31 cellular contexts compared by ENCODE assay signal in the genomic region with DNA sequence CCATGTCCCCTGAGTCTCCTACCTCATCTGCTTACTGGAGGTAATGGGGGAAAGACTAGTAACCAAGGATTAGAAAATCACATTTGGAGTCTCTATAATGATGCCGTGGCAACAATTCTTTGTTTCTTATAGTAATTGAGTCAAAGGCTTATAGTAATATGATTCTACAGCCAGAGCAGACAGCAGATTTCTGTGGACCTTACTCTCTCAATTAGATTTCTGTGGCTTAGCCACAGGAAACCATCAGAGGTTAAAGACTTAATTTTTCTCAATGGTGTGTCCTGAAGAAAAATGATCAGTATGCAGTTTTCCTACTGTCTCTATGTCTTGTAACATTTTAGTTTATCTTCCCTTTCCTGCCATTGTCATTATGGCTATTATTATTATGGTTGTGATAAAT. TPM values are rescaled to one million over a fixed set of nuclear protein-coding genes. Genes with fewer than 3 reads are reported as not detected.
DNase-seq lines count a peak whose midpoint lies in the region; ATAC-seq, FAIRE-seq and TF ChIP-seq lines count a peak whose summit lies in the region.
"Had no signal": no experiment of that assay in that cellular context is flagged by ENCODE, and none has a peak within 500 bp of the region (broad histone marks: within the 10 kb centered on the region; RNA-seq: fewer than 3 reads in every experiment).

No MANE protein-coding gene starts in this region.

- no peak for FAIRE-seq in small intestine (lab: Jason Lieb, UNC)
- FAIRE-seq: endometrium, HTR-8/SVneo had no signal

- TF ChIP-seq CTCF in RWPE2 (IDR thresholded peaks at IDR 0.05; ENCODE audit: poor library complexity, severe bottlenecking) (no peak), fibroblast of pulmonary artery (IDR thresholded peaks at IDR 0.05; ENCODE audit: low read length, missing control alignments) (no peak)

- H3K4me3 ChIP-seq in RWPE2 (ENCODE audit: severe bottlenecking) = no peak overlapping the region
- H3K4me3 ChIP-seq in fibroblast of pulmonary artery (replicated peaks; ENCODE audit: low read depth, low read length) = no peak overlapping the region
- H3K4me3 ChIP-seq in small intestine (ENCODE audit: low read depth in 1 of 2, low read length in 2 of 2) = no peak overlapping the region
- H3K4me3 ChIP-seq: SK-N-MC, thyroid gland had no signal

- H3K4me1 ChIP-seq in RWPE2 (ENCODE audit: insufficient read depth, poor library complexity, severe bottlenecking) (peaks cover 39% of the 10 kb centered on the region), small intestine (ENCODE audit: control insufficient read depth in 2 of 2, insufficient read depth in 1 of 2, low read depth in 1 of 2, low read length in 1 of 2) (no peaks in the 10 kb centered on the region)

- H3K27ac ChIP-seq in RWPE2 (ENCODE audit: poor library complexity, severe bottlenecking) (peak overlapping the region; percentile 98), small intestine (ENCODE audit: low read depth in 1 of 2, low read length in 1 of 2) (no peak overlapping the region)
- H3K27ac ChIP-seq: RWPE1, SK-N-MC, thyroid gland had no signal

- no peaks in the 10 kb centered on the region for H3K9me3 ChIP-seq in RWPE2 (ENCODE audit: severe bottlenecking)
- no peaks in the 10 kb centered on the region for H3K9me3 ChIP-seq in small intestine (ENCODE audit: control insufficient read depth, low read depth)
- H3K9me3 ChIP-seq: thyroid gland had no signal

- H3K27me3 ChIP-seq in RWPE2 (ENCODE audit: insufficient read depth, poor library complexity, severe bottlenecking) (no peaks in the 10 kb centered on the region), small intestine (ENCODE audit: control insufficient read depth in 2 of 2, insufficient read depth in 2 of 2, low read length in 2 of 2) (no peaks in the 10 kb centered on the region)
- H3K27me3 ChIP-seq: thyroid gland had no signal

- ATAC-seq in RWPE2 (ENCODE audit: low read depth) = no peak
- no peak for ATAC-seq in HG03439 (IDR thresholded peaks at IDR 0.05; ENCODE audit: unreplicated experiment)
- ATAC-seq: activated CD4-positive, alpha-beta T cell treated with anti-CD3 and anti-CD28 coated beads for 36 hours; activated T-cell treated with anti-CD3 and anti-CD28 coated beads, Interleukin-2, amount 50 U/mL, for 72 hours; left colon; naive thymus-derived CD4-positive, alpha-beta T cell; stimulated activated naive CD8-positive, alpha-beta T cell treated with anti-CD3 and anti-CD28 coated beads, Interleukin-15, Interleukin-2, amounts not matched to agents 100 U/mL and 50 U/mL, for 24 hours had no signal

- DNase-seq in GM04503 (ENCODE audit: low read depth) (peak; percentile 44), RWPE2 (ENCODE audit: low spot score) (no peak), fibroblast of pulmonary artery (ENCODE audit: low read depth) (peak; percentile 52), superior temporal gyrus (ENCODE audit: extremely low spot score) (peak; percentile 16), small intestine (no peak), A172 (ENCODE audit: low spot score) (no peak)
- DNase-seq: activated CD4-positive, alpha-beta T cell treated with anti-CD3 and anti-CD28 coated beads for 36 hours; activated naive CD4-positive, alpha-beta T cell treated with Interleukin-2 at 50 U/mL for 16 hours; activated T-cell treated with anti-CD3 and anti-CD28 coated beads, Interleukin-2, amount 50 U/mL, for 72 hours; amniotic stem cell; CD8-positive, alpha-beta memory T cell; GF-D8; KBM-7; left colon; mesendoderm; MV-4-11; naive thymus-derived CD4-positive, alpha-beta T cell; NCI-H146; NCI-H2171 treated with DMSO at 0.1 percent for 48 hours; NCI-H526 treated with DMSO at 0.1 percent for 48 hours; occipital lobe; stimulated activated CD4-positive, alpha-beta T cell treated with anti-CD3 and anti-CD28 coated beads, Interleukin-12 subunit alpha, Interleukin-12 subunit beta, amount 100 ng/mL, for 4 hours; stimulated activated naive CD8-positive, alpha-beta T cell treated with anti-CD3 and anti-CD28 coated beads, Interleukin-15, Interleukin-2, amounts not matched to agents 100 U/mL and 50 U/mL, for 24 hours; T-helper 2 cell; thyroid gland had no signal

- WGBS in small intestine, 3 donors = 93 to 97% (median 93%) methylated on average over 1 of the region's 1 CpG

- H3K36me3 ChIP-seq in RWPE2 (ENCODE audit: low read depth) = no peaks in the 10 kb centered on the region
- no peaks in the 10 kb centered on the region for H3K36me3 ChIP-seq in small intestine (ENCODE audit: control insufficient read depth in 2 of 2, insufficient read depth in 2 of 2, low read length in 2 of 2)
- H3K36me3 ChIP-seq: thyroid gland had no signal

RNA-seq across cellular contexts. Expression of a gene that starts 59.3 kb away (rescaled TPM):
- polyA plus RNA-seq in small intestine = under 1 TPM in 2 of 3 donors, not detected in 1; 0.54 to 0.55 TPM
- total RNA-seq in A172 (2014; rRNA removed; shearing (Covaris generic)) = 0.03 and 0.53 TPM in 2 replicates
- total RNA-seq: H4 had no signal
- polyA plus RNA-seq: CD8-positive, alpha-beta memory T cell had no signal

Comparison
In these comparisons a context has a peak if more than half of its experiments do, and no peak if none do; other contexts are left out.
1. DNase-seq: peak in GM04503 (single experiment), fibroblast of pulmonary artery (single experiment) and superior temporal gyrus (single experiment); none in RWPE2 (single experiment), small intestine (single experiment) and A172 (single experiment).